Comparison of ENCODE assay signal across 21 cellular contexts in the genomic region with DNA sequence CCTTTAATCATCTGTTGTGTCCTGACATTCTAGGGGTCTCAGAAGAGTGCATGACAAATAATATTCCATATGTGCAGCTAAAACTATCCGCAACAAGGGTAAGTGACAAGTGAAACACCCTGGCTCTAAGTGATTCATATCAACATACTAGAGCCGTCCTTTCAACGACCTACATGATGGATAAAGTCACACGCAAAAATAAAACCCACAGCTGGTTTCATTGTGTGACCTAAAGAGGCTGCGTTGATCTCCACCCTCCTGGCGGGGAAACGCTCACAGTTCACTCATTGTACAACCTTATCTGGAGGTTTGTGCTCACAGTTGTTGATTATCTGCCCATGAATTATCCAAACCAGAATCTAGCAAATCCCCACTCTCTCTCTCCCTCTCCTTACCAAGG.
DNase-seq lines count a peak whose midpoint lies in the region; ATAC-seq and TF ChIP-seq lines count a peak whose summit lies in the region.
"Had no signal": no experiment of that assay in that cellular context is flagged by ENCODE, and none has a peak within 500 bp of the region (broad histone marks: within the 10 kb centered on the region; RNA-seq: fewer than 3 reads in every experiment).

No MANE protein-coding gene starts in this region.

- H3K36me3 ChIP-seq in right atrium auricular region, result no peaks in the 10 kb centered on the region
- H3K36me3 ChIP-seq: BE2C, BLaER1 had no signal

- H3K9me3 ChIP-seq in right atrium auricular region (no peaks in the 10 kb centered on the region), right cardiac atrium (ENCODE audit: control insufficient read depth, low read length) (no peaks in the 10 kb centered on the region)
- H3K9me3 ChIP-seq: BE2C, BLaER1 had no signal

- WGBS in right cardiac atrium, result 48% methylated on average over 7 of the region's 7 CpGs

- TF ChIP-seq CTCF in right atrium auricular region (IDR thresholded peaks at IDR 0.05), result no peak

- ATAC-seq in Right ventricle myocardium superior (ENCODE audit: poor library complexity), result peak; percentile 48
- ATAC-seq in left ventricle myocardium superior, result peak; percentile 17
- ATAC-seq in right cardiac atrium, result no peak
- ATAC-seq in GM19467 (IDR thresholded peaks at IDR 0.05; ENCODE audit: unreplicated experiment), result no peak
- ATAC-seq: GM12878 had no signal

- intact Hi-C loops in Right ventricle myocardium superior (cut with DNase I) (no loop called here), left ventricle myocardium superior (cut with micrococcal nuclease) (no loop called here), right cardiac atrium (cut with DNase I) (no loop called here)

- H3K4me3 ChIP-seq in right atrium auricular region (no peak overlapping the region), right cardiac atrium (ENCODE audit: low read length) (no peak overlapping the region)
- H3K4me3 ChIP-seq: BLaER1, GM12878 had no signal

- H3K4me1 ChIP-seq in right atrium auricular region (no peaks in the 10 kb centered on the region), right cardiac atrium (ENCODE audit: control insufficient read depth, insufficient read depth, low read length) (no peaks in the 10 kb centered on the region)
- H3K4me1 ChIP-seq: BLaER1 had no signal

- no peaks in the 10 kb centered on the region for H3K27me3 ChIP-seq in right atrium auricular region
- no peaks in the 10 kb centered on the region for H3K27me3 ChIP-seq in right cardiac atrium (ENCODE audit: control insufficient read depth, insufficient read depth)
- H3K27me3 ChIP-seq: BE2C, BLaER1 had no signal

- no peak overlapping the region for H3K27ac ChIP-seq in right atrium auricular region
- H3K27ac ChIP-seq in right cardiac atrium (ENCODE audit: low read length), result no peak overlapping the region
- H3K27ac ChIP-seq: BLaER1 had no signal

- DNase-seq in Right ventricle myocardium superior (no peak), right atrium auricular region (ENCODE audit: low spot score) (no peak), left ventricle myocardium superior (no peak), right cardiac atrium (no peak)
- DNase-seq: 8988T; ACHN; BE2C; C1 segment of cervical spinal cord; CD4-positive, alpha-beta memory T cell; CD4-positive, CD25-positive, alpha-beta regulatory T cell; CD8-positive, alpha-beta memory T cell; COR-L47; DMS153; DMS53; DMS79; DND-41; EL; GDM1 had no signal

Comparison
In these comparisons a context has a peak if more than half of its experiments do, and no peak if none do; other contexts are left out.
1. ATAC-seq: peak in Right ventricle myocardium superior (single experiment) and left ventricle myocardium superior (single experiment); none in right cardiac atrium (0 of 2) and GM19467 (single experiment).